16 cellular contexts compared by ENCODE assay signal in genomic region chr18:6949800-6950586, GRCh38.
"Had no signal": no experiment of that assay in that cellular context is flagged by ENCODE, and none has a peak within 500 bp of the region (broad histone marks: within the 10 kb centered on the region; RNA-seq: fewer than 3 reads in every experiment).

No MANE protein-coding gene starts in this region.

- H3K4me1 ChIP-seq: lower lobe of right lung, sigmoid colon, thyroid gland had no signal

- H3K27ac Mint-ChIP-seq: activated naive CD8-positive, alpha-beta T cell treated with anti-CD3 and anti-CD28 coated beads, Interleukin-2, amount 10 ng/mL, durations not matched to agents 7 days and 5 days; activated T-helper 1 cell treated with anti-CD3 and anti-CD28 coated beads, Interleukin-12 subunit alpha, Interleukin-12 subunit beta, Interleukin-2, Interleukin-4 antibody, amounts not matched to agents 30 ng/mL and 10 ng/mL and 1 ng/mL, durations not matched to agents 14 hours and 24 hours and 36 hours; effector memory CD8-positive, alpha-beta T cell; mesothelial cell of epicardium had no signal

- H3K27me3 Mint-ChIP-seq: activated naive CD8-positive, alpha-beta T cell treated with anti-CD3 and anti-CD28 coated beads, Interleukin-2, amount 10 ng/mL, durations not matched to agents 7 days and 5 days; effector memory CD8-positive, alpha-beta T cell had no signal

- H3K27ac ChIP-seq: epithelial cell of prostate, lower lobe of right lung, ovary, sigmoid colon, thyroid gland had no signal

- H3K36me3 Mint-ChIP-seq: activated naive CD8-positive, alpha-beta T cell treated with anti-CD3 and anti-CD28 coated beads, Interleukin-2, amount 10 ng/mL, durations not matched to agents 7 days and 5 days had no signal

- H3K4me1 Mint-ChIP-seq: activated naive CD8-positive, alpha-beta T cell treated with anti-CD3 and anti-CD28 coated beads, Interleukin-2, amount 10 ng/mL, durations not matched to agents 7 days and 5 days had no signal

- DNase-seq: activated CD4-positive, alpha-beta T cell treated with anti-CD3 and anti-CD28 coated beads, Interleukin-2, amount 50 U/mL, for 1 hour; activated CD8-positive, alpha-beta memory T cell treated with anti-CD3 and anti-CD28 coated beads for 24 hours; activated naive CD4-positive, alpha-beta T cell; activated naive CD8-positive, alpha-beta T cell treated with anti-CD3 and anti-CD28 coated beads, Interleukin-2, amount 10 ng/mL, durations not matched to agents 7 days and 5 days; anterior cingulate cortex; effector memory CD8-positive, alpha-beta T cell; head of caudate nucleus; lower lobe of right lung; ovary; sigmoid colon; stimulated activated CD4-positive, alpha-beta T cell treated with anti-CD3 and anti-CD28 coated beads, Interleukin-12 subunit alpha, Interleukin-12 subunit beta, amount 100 ng/mL, for 4 hours; stimulated activated CD4-positive, alpha-beta T cell treated with anti-CD3 and anti-CD28 coated beads, Interleukin-2, amount 100 ng/mL, for 24 hours; thyroid gland had no signal

- H3K36me3 ChIP-seq: lower lobe of right lung, ovary, sigmoid colon, thyroid gland had no signal

- H3K27me3 ChIP-seq: ovary, sigmoid colon, thyroid gland had no signal

- H3K4me3 ChIP-seq: lower lobe of right lung, ovary, sigmoid colon, thyroid gland had no signal

- H3K9me3 ChIP-seq: lower lobe of right lung, ovary, sigmoid colon, thyroid gland had no signal

- H3K4me3 Mint-ChIP-seq: activated naive CD8-positive, alpha-beta T cell treated with anti-CD3 and anti-CD28 coated beads, Interleukin-2, amount 10 ng/mL, durations not matched to agents 7 days and 5 days; activated T-helper 1 cell treated with anti-CD3 and anti-CD28 coated beads, Interleukin-12 subunit alpha, Interleukin-12 subunit beta, Interleukin-2, Interleukin-4 antibody, amounts not matched to agents 30 ng/mL and 10 ng/mL and 1 ng/mL, durations not matched to agents 14 hours and 24 hours and 36 hours; effector memory CD8-positive, alpha-beta T cell; mesothelial cell of epicardium had no signal

- H3K9me3 Mint-ChIP-seq: activated naive CD8-positive, alpha-beta T cell treated with anti-CD3 and anti-CD28 coated beads, Interleukin-2, amount 10 ng/mL, durations not matched to agents 7 days and 5 days; mesothelial cell of epicardium had no signal
